ENCODE assay signal across 10 cellular contexts in genomic region chr11:19605500-19606371, GRCh38.
DNase-seq lines count a peak whose midpoint lies in the region; ATAC-seq and TF ChIP-seq lines count a peak whose summit lies in the region.
"Had no signal": no experiment of that assay in that cellular context is flagged by ENCODE, and none has a peak within 500 bp of the region (broad histone marks: within the 10 kb centered on the region; RNA-seq: fewer than 3 reads in every experiment).

No MANE protein-coding gene starts in this region.

- no TSS peak for BruUV-seq in PC-3 (replicated peaks; lab: Mats Ljungman, UMichigan)

- no peaks in the 10 kb centered on the region for H3K36me3 Mint-ChIP-seq in CD4-positive, alpha-beta memory T cell

- CTCF ChIA-PET in PC-3 (lab: Charles Lee): no interaction called here
- CTCF ChIA-PET in CD4-positive, alpha-beta memory T cell (lab: Charles Lee; ENCODE audit: partially characterized antibody): interaction anchor here (1.4 kb wide), 2 partner anchors 12 to 41 kb away, joined by 3 to 4 read pairs; no protein-coding TSS in a partner anchor

- H3K79me2 ChIP-seq in PC-3 (ENCODE audit: low read length): no peaks in the 10 kb centered on the region

- H3K9ac ChIP-seq in PC-3 (ENCODE audit: low read length): no peak overlapping the region

- H3K4me1 ChIP-seq in PC-3 (ENCODE audit: insufficient read depth, low read length) (no peaks in the 10 kb centered on the region), left ventricle myocardium inferior (peaks cover 37% of the 10 kb centered on the region), thyroid gland (peaks cover 19 to 32% of the 10 kb centered on the region in 2 donors)
- H3K4me1 ChIP-seq in CD4-positive, alpha-beta memory T cell (ENCODE audit: insufficient read depth, low read length): no peaks in the 10 kb centered on the region
- H3K4me1 ChIP-seq: Peyer's patch had no signal

- TF ChIP-seq POLR2A in thyroid gland (IDR thresholded peaks at IDR 0.05): no peak

- POLR2A ChIA-PET in PC-3 (lab: Charles Lee; ENCODE audit: unreplicated experiment): no interaction called here
- POLR2A ChIA-PET in CD4-positive, alpha-beta memory T cell (lab: Charles Lee; ENCODE audit: partially characterized antibody): no interaction called here

- H3K4me1 Mint-ChIP-seq in CD4-positive, alpha-beta memory T cell: no peaks in the 10 kb centered on the region

- peaks cover 2 to 14% of the 10 kb centered on the region in 2 donors for H3K27me3 Mint-ChIP-seq in CD4-positive, alpha-beta memory T cell

- TF ChIP-seq CTCF in PC-3 (conservative IDR thresholded peaks at IDR 0.05; ENCODE audit: low read depth, low read length): no peak
- no peak for TF ChIP-seq CTCF in left ventricle myocardium inferior (IDR thresholded peaks at IDR 0.05; ENCODE audit: borderline replicate concordance)
- peak in 1 of 6 experiments; percentile 8 for TF ChIP-seq CTCF in thyroid gland (IDR thresholded peaks at IDR 0.05)

- no peaks in the 10 kb centered on the region for H3K27me3 ChIP-seq in PC-3 (ENCODE audit: low read length)
- H3K27me3 ChIP-seq in left ventricle myocardium inferior (ENCODE audit: low read depth): no peaks in the 10 kb centered on the region
- H3K27me3 ChIP-seq in thyroid gland: no peaks in the 10 kb centered on the region
- H3K27me3 ChIP-seq in CD4-positive, alpha-beta memory T cell (ENCODE audit: insufficient read depth, low read length): no peaks in the 10 kb centered on the region
- H3K27me3 ChIP-seq: Peyer's patch had no signal

- no peaks in the 10 kb centered on the region for H3F3A ChIP-seq in PC-3 (ENCODE audit: low read length, unreplicated experiment)

- H3K4me3 ChIP-seq in PC-3 (ENCODE audit: low read length): no peak overlapping the region
- no peak overlapping the region for H3K4me3 ChIP-seq in left ventricle myocardium inferior
- H3K4me3 ChIP-seq in thyroid gland (replicated peaks in 1 of 3): no peak overlapping the region
- H3K4me3 ChIP-seq in CD4-positive, alpha-beta memory T cell (ENCODE audit: low read length in 2 of 2): no peak overlapping the region
- H3K4me3 ChIP-seq: Peyer's patch had no signal

- H4K20me1 ChIP-seq in PC-3 (ENCODE audit: low read length): no peaks in the 10 kb centered on the region

- H3K4me3 Mint-ChIP-seq in CD4-positive, alpha-beta memory T cell: no peak overlapping the region

- peaks cover 0 to 12% (median 6%) of the 10 kb centered on the region in 8 donors for H3K9me3 Mint-ChIP-seq in CD4-positive, alpha-beta memory T cell

- no peaks in the 10 kb centered on the region for H3K36me3 ChIP-seq in PC-3 (ENCODE audit: low read depth, low read length)
- no peaks in the 10 kb centered on the region for H3K36me3 ChIP-seq in left ventricle myocardium inferior
- H3K36me3 ChIP-seq in thyroid gland: no peaks in the 10 kb centered on the region
- H3K36me3 ChIP-seq in CD4-positive, alpha-beta memory T cell (ENCODE audit: insufficient read depth, low read length): no peaks in the 10 kb centered on the region
- H3K36me3 ChIP-seq: Peyer's patch had no signal

- H2AFZ ChIP-seq in PC-3 (ENCODE audit: low read length): no peak overlapping the region

- H3K27ac ChIP-seq in PC-3 (ENCODE audit: low read length) (no peak overlapping the region), left ventricle myocardium inferior (replicated peaks) (peak overlapping the region; percentile 33), thyroid gland (peak overlapping the region in 2 of 3 donors; percentile 18 to 61)
- H3K27ac ChIP-seq in CD4-positive, alpha-beta memory T cell (ENCODE audit: low read depth, low read length): no peak overlapping the region
- H3K27ac ChIP-seq: Peyer's patch had no signal

- peak; percentile 77 for ATAC-seq in PC-3

- no peaks in the 10 kb centered on the region for H3K9me3 ChIP-seq in PC-3 (ENCODE audit: low read length)
- H3K9me3 ChIP-seq in left ventricle myocardium inferior (replicated peaks): no peaks in the 10 kb centered on the region
- H3K9me3 ChIP-seq in thyroid gland: no peaks in the 10 kb centered on the region
- no peaks in the 10 kb centered on the region for H3K9me3 ChIP-seq in CD4-positive, alpha-beta memory T cell (ENCODE audit: control insufficient read depth in 1 of 2, low read length in 2 of 2)
- H3K9me3 ChIP-seq: Peyer's patch had no signal

- WGBS in thyroid gland, 2 donors: 74 to 78% methylated on average over 8 of the region's 8 CpGs

- no peak overlapping the region for H3K4me2 ChIP-seq in PC-3 (ENCODE audit: low read length)

- no peaks in the 10 kb centered on the region for H3K9me2 ChIP-seq in PC-3 (replicated peaks; ENCODE audit: low read length)

- no peak overlapping the region for H3K27ac Mint-ChIP-seq in CD4-positive, alpha-beta memory T cell

- intact Hi-C loops in PC-3 (cut with micrococcal nuclease): no loop called here
- intact Hi-C loops in left ventricle myocardium inferior (cut with micrococcal nuclease): no loop called here
- intact Hi-C loops in thyroid gland (cut with DNase I): no loop called here
- intact Hi-C loops in CD4-positive, alpha-beta memory T cell (cut with micrococcal nuclease): no loop called here

- DNase-seq in NCI-H345 (lab: John Stamatoyannopoulos, UW): peak; percentile 14
- no peak for DNase-seq in NCI-H345 treated with DMSO at 0.1 percent for 48 hours (lab: John Stamatoyannopoulos, UW; ENCODE audit: unreplicated experiment)
- DNase-seq in PC-3: no peak
- DNase-seq in left ventricle myocardium inferior: no peak
- DNase-seq in thyroid gland: peak; percentile 40 to 49
- no peak for DNase-seq in CD4-positive, alpha-beta memory T cell
- DNase-seq in HUDEP-2 (lab: John Stamatoyannopoulos, UW; ENCODE audit: unreplicated experiment in 76 of 76): no peak
- DNase-seq in kidney tubule cell (ENCODE audit: low spot score): no peak
- DNase-seq: activated T-cell treated with anti-CD3 and anti-CD28 coated beads, Interleukin-2, amount 50 U/mL, for 48 hours; Peyer's patch had no signal

Comparison
In these comparisons a context has a peak if more than half of its experiments do, and no peak if none do; other contexts are left out.
1. DNase-seq: peak in NCI-H345 (single experiment) and thyroid gland (2 of 2); none in NCI-H345 treated with DMSO at 0.1 percent for 48 hours (single experiment), PC-3 (single experiment), left ventricle myocardium inferior (single experiment), CD4-positive, alpha-beta memory T cell (0 of 5), HUDEP-2 (0 of 76) and kidney tubule cell (single experiment).
2. H3K27ac ChIP-seq: peak in left ventricle myocardium inferior (single experiment) and thyroid gland (2 of 3); none in PC-3 (single experiment) and CD4-positive, alpha-beta memory T cell (single experiment).